Comparison of ENCODE assay signal across 17 cellular contexts in the genomic region with DNA sequence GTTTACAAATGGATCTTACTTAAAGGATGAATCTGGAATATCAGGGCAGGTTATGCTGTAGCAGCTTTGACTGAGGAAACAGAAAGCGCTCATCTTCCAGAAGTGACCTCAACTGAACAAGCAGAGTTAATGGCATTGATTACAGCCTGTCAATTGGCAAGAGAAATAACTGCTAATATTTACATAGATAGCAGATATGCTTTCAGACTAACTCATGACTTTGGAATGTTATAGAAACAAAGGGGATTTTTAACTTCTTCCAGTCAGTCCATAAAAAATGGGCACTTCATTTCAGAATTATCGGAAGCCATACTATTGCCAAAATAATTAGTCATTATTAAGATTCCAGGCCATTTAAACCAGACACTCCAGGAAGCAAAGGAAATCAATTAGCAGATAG.
A peak's percentile ranks its signal among the peaks of the same experiment; 100 is the strongest.
DNase-seq lines count a peak whose midpoint lies in the region; ATAC-seq and TF ChIP-seq lines count a peak whose summit lies in the region.
"Had no signal": no experiment of that assay in that cellular context is flagged by ENCODE, and none has a peak within 500 bp of the region (broad histone marks: within the 10 kb centered on the region; RNA-seq: fewer than 3 reads in every experiment).

No MANE protein-coding gene starts in this region.

- H3K4me3 ChIP-seq in mesendoderm (ENCODE audit: low read length) (no peak overlapping the region), tibial nerve (no peak overlapping the region)
- H3K4me3 ChIP-seq: BLaER1, GM23248 had no signal

- ATAC-seq in GM18907 (IDR thresholded peaks at IDR 0.05; ENCODE audit: unreplicated experiment) = no peak
- ATAC-seq: HCT116 had no signal

- TF ChIP-seq CTCF in VCaP (conservative IDR thresholded peaks at IDR 0.05) (no peak), tibial nerve (IDR thresholded peaks at IDR 0.05) (no peak)

- peaks cover 4% of the 10 kb centered on the region for H3K4me1 ChIP-seq in mesendoderm (ENCODE audit: control insufficient read depth, low read depth, low read length)
- no peaks in the 10 kb centered on the region for H3K4me1 ChIP-seq in tibial nerve
- H3K4me1 ChIP-seq: BLaER1 had no signal

- no peak overlapping the region for H2BK120ac ChIP-seq in mesendoderm (ENCODE audit: low read depth, low read length)

- no peaks in the 10 kb centered on the region for H3K79me1 ChIP-seq in mesendoderm (ENCODE audit: low read length)

- H2BK15ac ChIP-seq in mesendoderm (replicated peaks; ENCODE audit: low read depth) = no peak overlapping the region

- no peak overlapping the region for H2BK5ac ChIP-seq in mesendoderm (ENCODE audit: low read length)

- H3K36me3 ChIP-seq in mesendoderm (ENCODE audit: control insufficient read depth, insufficient read depth, low read length) (no peaks in the 10 kb centered on the region), tibial nerve (no peaks in the 10 kb centered on the region)
- H3K36me3 ChIP-seq: BLaER1 had no signal

- DNase-seq in NCI-H2196 treated with DMSO at 0.1 percent for 48 hours (lab: John Stamatoyannopoulos, UW; ENCODE audit: unreplicated experiment) (peak; percentile 5), NCI-H2196 (lab: John Stamatoyannopoulos, UW; ENCODE audit: unreplicated experiment) (no peak), mesendoderm (peak; percentile 29), tibial nerve (ENCODE audit: low spot score in 2 of 2) (no peak), SIG-M5 (lab: John Stamatoyannopoulos, UW) (no peak), NCI-H2029 (lab: John Stamatoyannopoulos, UW) (no peak)
- DNase-seq: 8988T; AML-193; CD8-positive, alpha-beta memory T cell; DMS53; GF-D8; GM23248 had no signal

- H3K56ac ChIP-seq in mesendoderm (ENCODE audit: low read length) = no peak overlapping the region

- H3K27ac ChIP-seq in VCaP (peak overlapping the region; percentile 70), mesendoderm (ENCODE audit: low read depth, low read length) (no peak overlapping the region), tibial nerve (no peak overlapping the region)
- H3K27ac ChIP-seq: BLaER1, GM23248, HL-60 had no signal

- no peak overlapping the region for H3K9ac ChIP-seq in mesendoderm (ENCODE audit: low read length)
- H3K9ac ChIP-seq: BLaER1, GM23248 had no signal

- H2AK5ac ChIP-seq in mesendoderm (ENCODE audit: low read length) = no peak overlapping the region

- no peak overlapping the region for H4K8ac ChIP-seq in mesendoderm (ENCODE audit: low read depth, low read length)

- no peak overlapping the region for H4K5ac ChIP-seq in mesendoderm (ENCODE audit: low read length)

- no peak overlapping the region for H3K4me2 ChIP-seq in mesendoderm (ENCODE audit: low read length)
- H3K4me2 ChIP-seq: BLaER1 had no signal

- no peak overlapping the region for H3K23ac ChIP-seq in mesendoderm (ENCODE audit: low read length)

- H3K79me2 ChIP-seq in mesendoderm (ENCODE audit: control insufficient read depth, insufficient read depth, low read length) = no peaks in the 10 kb centered on the region

- H3K4ac ChIP-seq in mesendoderm (ENCODE audit: low read depth, low read length) = no peak overlapping the region

- H3K18ac ChIP-seq in mesendoderm (ENCODE audit: low read length) = no peak overlapping the region

- TF ChIP-seq EP300 in tibial nerve (IDR thresholded peaks at IDR 0.05) = no peak

- H3K9me3 ChIP-seq in tibial nerve = no peaks in the 10 kb centered on the region
- H3K9me3 ChIP-seq: BLaER1 had no signal

- H3K27me3 ChIP-seq in mesendoderm (ENCODE audit: insufficient read depth, low read length, poor library complexity) = no peaks in the 10 kb centered on the region
- H3K27me3 ChIP-seq in tibial nerve = no peaks in the 10 kb centered on the region
- H3K27me3 ChIP-seq: BLaER1 had no signal

- WGBS in mesendoderm (ENCODE audit: extremely low coverage, insufficient coverage, low lambda C conversion rate) = no CpG with 5 or more reads among the region's 2 CpGs
- WGBS in tibial nerve, 2 donors = 50 to 62% methylated on average over 2 of the region's 2 CpGs

- no peak for TF ChIP-seq POLR2A in tibial nerve (IDR thresholded peaks at IDR 0.05)

Comparison
In these comparisons a context has a peak if more than half of its experiments do, and no peak if none do; other contexts are left out.
1. DNase-seq: peak in NCI-H2196 treated with DMSO at 0.1 percent for 48 hours (single experiment) and mesendoderm (single experiment); none in NCI-H2196 (single experiment), tibial nerve (0 of 2), SIG-M5 (single experiment) and NCI-H2029 (single experiment).